ENCODE assay signal across 1 cellular context in the genomic region with DNA sequence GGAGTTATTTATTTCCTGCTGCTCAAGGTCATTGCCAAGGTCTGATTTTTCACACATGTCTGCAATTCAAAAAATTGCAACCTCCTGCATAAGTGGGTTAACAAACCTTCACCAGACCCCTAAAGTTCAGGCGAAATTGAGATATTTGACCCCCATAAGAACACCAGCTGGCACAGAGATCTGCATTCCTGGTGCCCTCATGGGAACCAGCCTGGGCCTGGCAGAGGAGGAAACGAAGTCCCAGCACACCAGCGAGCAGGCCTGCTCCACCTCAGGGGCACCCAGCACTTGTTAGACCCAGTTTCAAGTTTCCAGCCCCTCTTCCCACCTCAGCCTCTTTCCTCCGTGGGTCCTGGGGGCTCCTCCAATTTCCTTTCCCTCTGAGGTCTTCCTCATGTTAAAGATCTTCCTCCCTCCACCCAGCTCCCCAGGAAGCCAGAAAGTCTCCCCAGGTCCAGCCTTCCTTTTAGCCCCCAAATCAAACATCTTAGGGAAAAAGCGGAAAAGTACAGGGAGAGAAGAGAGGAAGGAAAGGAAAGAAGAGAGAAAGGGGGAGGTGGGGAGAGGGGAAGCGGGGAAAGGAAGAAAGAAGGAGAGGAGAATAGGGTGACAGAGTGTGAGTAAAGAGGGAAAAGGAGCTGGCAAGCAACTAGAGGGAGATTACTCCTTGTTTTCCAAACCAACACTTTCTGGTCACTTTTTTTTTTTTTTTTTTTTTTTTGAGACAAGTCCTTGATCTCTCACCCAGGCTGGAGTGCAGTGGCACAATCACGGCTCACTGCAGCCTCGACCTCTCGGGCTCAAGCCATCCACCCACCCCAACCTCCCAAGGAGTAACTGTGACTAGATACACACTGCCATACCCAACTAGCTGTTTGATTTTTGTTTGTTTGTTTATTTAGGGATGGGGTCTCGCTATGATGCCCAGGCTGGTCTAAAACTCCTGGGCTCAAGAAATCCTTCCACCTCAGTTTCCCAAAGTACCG.
TF ChIP-seq lines count a peak whose summit lies in the region.

No MANE protein-coding gene starts in this region.

TF ChIP-seq in HepG2, 621 proteins besides CTCF, POLR2A, EP300 and RAD21 (continued from another document and continues in another):
- TF ChIP-seq, protein P1, sequence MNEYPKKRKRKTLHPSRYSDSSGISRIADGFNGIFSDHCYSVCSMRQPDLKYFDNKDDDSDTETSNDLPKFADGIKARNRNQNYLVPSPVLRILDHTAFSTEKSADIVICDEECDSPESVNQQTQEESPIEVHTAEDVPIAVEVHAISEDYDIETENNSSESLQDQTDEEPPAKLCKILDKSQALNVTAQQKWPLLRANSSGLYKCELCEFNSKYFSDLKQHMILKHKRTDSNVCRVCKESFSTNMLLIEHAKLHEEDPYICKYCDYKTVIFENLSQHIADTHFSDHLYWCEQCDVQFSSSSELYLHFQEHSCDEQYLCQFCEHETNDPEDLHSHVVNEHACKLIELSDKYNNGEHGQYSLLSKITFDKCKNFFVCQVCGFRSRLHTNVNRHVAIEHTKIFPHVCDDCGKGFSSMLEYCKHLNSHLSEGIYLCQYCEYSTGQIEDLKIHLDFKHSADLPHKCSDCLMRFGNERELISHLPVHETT (CRISPR knock-in tag; conservative IDR thresholded peaks at IDR 0.05), result 0 out of 2 replicates have a peak, but pooled peaks have one; percentile 23
- TF ChIP-seq, protein P2, sequence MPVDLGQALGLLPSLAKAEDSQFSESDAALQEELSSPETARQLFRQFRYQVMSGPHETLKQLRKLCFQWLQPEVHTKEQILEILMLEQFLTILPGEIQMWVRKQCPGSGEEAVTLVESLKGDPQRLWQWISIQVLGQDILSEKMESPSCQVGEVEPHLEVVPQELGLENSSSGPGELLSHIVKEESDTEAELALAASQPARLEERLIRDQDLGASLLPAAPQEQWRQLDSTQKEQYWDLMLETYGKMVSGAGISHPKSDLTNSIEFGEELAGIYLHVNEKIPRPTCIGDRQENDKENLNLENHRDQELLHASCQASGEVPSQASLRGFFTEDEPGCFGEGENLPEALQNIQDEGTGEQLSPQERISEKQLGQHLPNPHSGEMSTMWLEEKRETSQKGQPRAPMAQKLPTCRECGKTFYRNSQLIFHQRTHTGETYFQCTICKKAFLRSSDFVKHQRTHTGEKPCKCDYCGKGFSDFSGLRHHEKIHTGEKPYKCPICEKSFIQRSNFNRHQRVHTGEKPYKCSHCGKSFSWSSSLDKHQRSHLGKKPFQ (CRISPR knock-in tag; IDR thresholded peaks at IDR 0.05; ENCODE audit: insufficient replicate concordance), result peak; percentile 47
- TF ChIP-seq ZNF879 (CRISPR knock-in tag; IDR thresholded peaks at IDR 0.05) (no peak), ZNF205 (CRISPR knock-in tag; IDR thresholded peaks at IDR 0.05) (no peak), TEAD2 (CRISPR knock-in tag; IDR thresholded peaks at IDR 0.05) (no peak), ZNF232 (CRISPR knock-in tag; IDR thresholded peaks at IDR 0.05; ENCODE audit: borderline replicate concordance) (0 out of 2 replicates have a peak, but pooled peaks have one; percentile 33), CEBPG (CRISPR knock-in tag; IDR thresholded peaks at IDR 0.05) (no peak), ZNF317 (CRISPR knock-in tag; IDR thresholded peaks at IDR 0.05) (no peak), HNF4A (CRISPR knock-in tag; IDR thresholded peaks at IDR 0.05) (peak; percentile 44; the same call in 1 of the 2 replicates), PHF21A (CRISPR knock-in tag; IDR thresholded peaks at IDR 0.05) (no peak), CENPX (CRISPR knock-in tag; IDR thresholded peaks at IDR 0.05) (no peak), HNF4G (IDR thresholded peaks at IDR 0.05; ENCODE audit: borderline replicate concordance, low read depth, low read length) (peak; percentile 41; the same call in 1 of the 2 replicates), HNF4G (CRISPR knock-in tag; IDR thresholded peaks at IDR 0.05; ENCODE audit: borderline replicate concordance, low read depth) (no peak), PAX8 (CRISPR knock-in tag; IDR thresholded peaks at IDR 0.05; ENCODE audit: borderline replicate concordance) (0 out of 2 replicates have a peak, but pooled peaks have one; percentile 71), TCF7 (IDR thresholded peaks at IDR 0.05; ENCODE audit: low read depth) (no peak), HMGA1 (CRISPR knock-in tag; conservative IDR thresholded peaks at IDR 0.05) (no peak), SRSF4 (IDR thresholded peaks at IDR 0.05; ENCODE audit: low read depth, low read length, poor library complexity, severe bottlenecking) (no peak), ATM (IDR thresholded peaks at IDR 0.05; ENCODE audit: borderline replicate concordance) (no peak), ARID2 (CRISPR knock-in tag; IDR thresholded peaks at IDR 0.05; ENCODE audit: borderline replicate concordance) (no peak), PCBP2 (optimal IDR thresholded peaks at IDR 0.05; ENCODE audit: low read depth, low read length, poor library complexity, severe bottlenecking) (peak; percentile 79), ZNF230 (CRISPR knock-in tag; IDR thresholded peaks at IDR 0.05) (no peak), MED8 (CRISPR knock-in tag; IDR thresholded peaks at IDR 0.05; ENCODE audit: insufficient replicate concordance) (no peak), ZFY (CRISPR knock-in tag; IDR thresholded peaks at IDR 0.05) (no peak; the same call in 1 of the 2 replicates), MAFK (conservative IDR thresholded peaks at IDR 0.05 in 1 of 2, IDR thresholded peaks at IDR 0.05 in 1 of 2; ENCODE audit: low read length in 2 of 2) (no peak), KMT2B (CRISPR knock-in tag; IDR thresholded peaks at IDR 0.05) (0 out of 2 replicates have a peak, but pooled peaks have one; percentile 37), ZNF460 (CRISPR knock-in tag; IDR thresholded peaks at IDR 0.05; ENCODE audit: borderline replicate concordance) (no peak), RBFOX2 (IDR thresholded peaks at IDR 0.05; ENCODE audit: low read depth, low read length) (no peak), MTA3 (CRISPR knock-in tag; IDR thresholded peaks at IDR 0.05) (no peak), THYN1 (CRISPR knock-in tag; IDR thresholded peaks at IDR 0.05; ENCODE audit: borderline replicate concordance, low read depth) (no peak), PAWR (CRISPR knock-in tag; IDR thresholded peaks at IDR 0.05; ENCODE audit: borderline replicate concordance) (no peak)
- TF ChIP-seq, protein P3, sequence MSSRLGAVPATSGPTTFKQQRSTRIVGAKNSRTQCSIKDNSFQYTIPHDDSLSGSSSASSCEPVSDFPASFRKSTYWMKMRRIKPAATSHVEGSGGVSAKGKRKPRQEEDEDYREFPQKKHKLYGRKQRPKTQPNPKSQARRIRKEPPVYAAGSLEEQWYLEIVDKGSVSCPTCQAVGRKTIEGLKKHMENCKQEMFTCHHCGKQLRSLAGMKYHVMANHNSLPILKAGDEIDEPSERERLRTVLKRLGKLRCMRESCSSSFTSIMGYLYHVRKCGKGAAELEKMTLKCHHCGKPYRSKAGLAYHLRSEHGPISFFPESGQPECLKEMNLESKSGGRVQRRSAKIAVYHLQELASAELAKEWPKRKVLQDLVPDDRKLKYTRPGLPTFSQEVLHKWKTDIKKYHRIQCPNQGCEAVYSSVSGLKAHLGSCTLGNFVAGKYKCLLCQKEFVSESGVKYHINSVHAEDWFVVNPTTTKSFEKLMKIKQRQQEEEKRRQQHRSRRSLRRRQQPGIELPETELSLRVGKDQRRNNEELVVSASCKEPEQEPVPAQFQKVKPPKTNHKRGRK (CRISPR knock-in tag; IDR thresholded peaks at IDR 0.05), result peak; percentile 81; the same call in 1 of the 2 replicates
- TF ChIP-seq, protein P4, sequence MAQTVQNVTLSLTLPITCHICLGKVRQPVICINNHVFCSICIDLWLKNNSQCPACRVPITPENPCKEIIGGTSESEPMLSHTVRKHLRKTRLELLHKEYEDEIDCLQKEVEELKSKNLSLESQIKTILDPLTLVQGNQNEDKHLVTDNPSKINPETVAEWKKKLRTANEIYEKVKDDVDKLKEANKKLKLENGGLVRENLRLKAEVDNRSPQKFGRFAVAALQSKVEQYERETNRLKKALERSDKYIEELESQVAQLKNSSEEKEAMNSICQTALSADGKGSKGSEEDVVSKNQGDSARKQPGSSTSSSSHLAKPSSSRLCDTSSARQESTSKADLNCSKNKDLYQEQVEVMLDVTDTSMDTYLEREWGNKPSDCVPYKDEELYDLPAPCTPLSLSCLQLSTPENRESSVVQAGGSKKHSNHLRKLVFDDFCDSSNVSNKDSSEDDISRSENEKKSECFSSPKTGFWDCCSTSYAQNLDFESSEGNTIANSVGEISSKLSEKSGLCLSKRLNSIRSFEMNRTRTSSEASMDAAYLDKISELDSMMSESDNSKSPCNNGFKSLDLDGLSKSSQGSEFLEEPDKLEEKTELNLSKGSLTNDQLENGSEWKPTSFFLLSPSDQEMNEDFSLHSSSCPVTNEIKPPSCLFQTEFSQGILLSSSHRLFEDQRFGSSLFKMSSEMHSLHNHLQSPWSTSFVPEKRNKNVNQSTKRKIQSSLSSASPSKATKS (CRISPR knock-in tag; IDR thresholded peaks at IDR 0.05), result no peak
- TF ChIP-seq, protein P5, sequence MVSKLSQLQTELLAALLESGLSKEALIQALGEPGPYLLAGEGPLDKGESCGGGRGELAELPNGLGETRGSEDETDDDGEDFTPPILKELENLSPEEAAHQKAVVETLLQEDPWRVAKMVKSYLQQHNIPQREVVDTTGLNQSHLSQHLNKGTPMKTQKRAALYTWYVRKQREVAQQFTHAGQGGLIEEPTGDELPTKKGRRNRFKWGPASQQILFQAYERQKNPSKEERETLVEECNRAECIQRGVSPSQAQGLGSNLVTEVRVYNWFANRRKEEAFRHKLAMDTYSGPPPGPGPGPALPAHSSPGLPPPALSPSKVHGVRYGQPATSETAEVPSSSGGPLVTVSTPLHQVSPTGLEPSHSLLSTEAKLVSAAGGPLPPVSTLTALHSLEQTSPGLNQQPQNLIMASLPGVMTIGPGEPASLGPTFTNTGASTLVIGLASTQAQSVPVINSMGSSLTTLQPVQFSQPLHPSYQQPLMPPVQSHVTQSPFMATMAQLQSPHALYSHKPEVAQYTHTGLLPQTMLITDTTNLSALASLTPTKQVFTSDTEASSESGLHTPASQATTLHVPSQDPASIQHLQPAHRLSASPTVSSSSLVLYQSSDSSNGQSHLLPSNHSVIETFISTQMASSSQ (IDR thresholded peaks at IDR 0.05; ENCODE audit: low read depth), result no peak
- TF ChIP-seq, protein P5 (CRISPR knock-in tag; IDR thresholded peaks at IDR 0.05; ENCODE audit: borderline replicate concordance), result no peak
- TF ChIP-seq, protein P6, sequence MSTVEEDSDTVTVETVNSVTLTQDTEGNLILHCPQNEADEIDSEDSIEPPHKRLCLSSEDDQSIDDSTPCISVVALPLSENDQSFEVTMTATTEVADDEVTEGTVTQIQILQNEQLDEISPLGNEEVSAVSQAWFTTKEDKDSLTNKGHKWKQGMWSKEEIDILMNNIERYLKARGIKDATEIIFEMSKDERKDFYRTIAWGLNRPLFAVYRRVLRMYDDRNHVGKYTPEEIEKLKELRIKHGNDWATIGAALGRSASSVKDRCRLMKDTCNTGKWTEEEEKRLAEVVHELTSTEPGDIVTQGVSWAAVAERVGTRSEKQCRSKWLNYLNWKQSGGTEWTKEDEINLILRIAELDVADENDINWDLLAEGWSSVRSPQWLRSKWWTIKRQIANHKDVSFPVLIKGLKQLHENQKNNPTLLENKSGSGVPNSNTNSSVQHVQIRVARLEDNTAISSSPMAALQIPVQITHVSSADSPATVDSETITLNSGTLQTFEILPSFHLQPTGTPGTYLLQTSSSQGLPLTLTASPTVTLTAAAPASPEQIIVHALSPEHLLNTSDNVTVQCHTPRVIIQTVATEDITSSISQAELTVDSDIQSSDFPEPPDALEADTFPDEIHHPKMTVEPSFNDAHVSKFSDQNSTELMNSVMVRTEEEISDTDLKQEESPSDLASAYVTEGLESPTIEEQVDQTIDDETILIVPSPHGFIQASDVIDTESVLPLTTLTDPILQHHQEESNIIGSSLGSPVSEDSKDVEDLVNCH (CRISPR knock-in tag; IDR thresholded peaks at IDR 0.05), result no peak
- TF ChIP-seq, protein P7, sequence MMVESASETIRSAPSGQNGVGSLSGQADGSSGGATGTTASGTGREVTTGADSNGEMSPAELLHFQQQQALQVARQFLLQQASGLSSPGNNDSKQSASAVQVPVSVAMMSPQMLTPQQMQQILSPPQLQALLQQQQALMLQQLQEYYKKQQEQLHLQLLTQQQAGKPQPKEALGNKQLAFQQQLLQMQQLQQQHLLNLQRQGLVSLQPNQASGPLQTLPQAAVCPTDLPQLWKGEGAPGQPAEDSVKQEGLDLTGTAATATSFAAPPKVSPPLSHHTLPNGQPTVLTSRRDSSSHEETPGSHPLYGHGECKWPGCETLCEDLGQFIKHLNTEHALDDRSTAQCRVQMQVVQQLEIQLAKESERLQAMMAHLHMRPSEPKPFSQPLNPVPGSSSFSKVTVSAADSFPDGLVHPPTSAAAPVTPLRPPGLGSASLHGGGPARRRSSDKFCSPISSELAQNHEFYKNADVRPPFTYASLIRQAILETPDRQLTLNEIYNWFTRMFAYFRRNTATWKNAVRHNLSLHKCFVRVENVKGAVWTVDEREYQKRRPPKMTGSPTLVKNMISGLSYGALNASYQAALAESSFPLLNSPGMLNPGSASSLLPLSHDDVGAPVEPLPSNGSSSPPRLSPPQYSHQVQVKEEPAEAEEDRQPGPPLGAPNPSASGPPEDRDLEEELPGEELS (CRISPR knock-in tag; IDR thresholded peaks at IDR 0.05), result peak; percentile 69; the same call in 1 of the 2 replicates
- TF ChIP-seq, protein P8, sequence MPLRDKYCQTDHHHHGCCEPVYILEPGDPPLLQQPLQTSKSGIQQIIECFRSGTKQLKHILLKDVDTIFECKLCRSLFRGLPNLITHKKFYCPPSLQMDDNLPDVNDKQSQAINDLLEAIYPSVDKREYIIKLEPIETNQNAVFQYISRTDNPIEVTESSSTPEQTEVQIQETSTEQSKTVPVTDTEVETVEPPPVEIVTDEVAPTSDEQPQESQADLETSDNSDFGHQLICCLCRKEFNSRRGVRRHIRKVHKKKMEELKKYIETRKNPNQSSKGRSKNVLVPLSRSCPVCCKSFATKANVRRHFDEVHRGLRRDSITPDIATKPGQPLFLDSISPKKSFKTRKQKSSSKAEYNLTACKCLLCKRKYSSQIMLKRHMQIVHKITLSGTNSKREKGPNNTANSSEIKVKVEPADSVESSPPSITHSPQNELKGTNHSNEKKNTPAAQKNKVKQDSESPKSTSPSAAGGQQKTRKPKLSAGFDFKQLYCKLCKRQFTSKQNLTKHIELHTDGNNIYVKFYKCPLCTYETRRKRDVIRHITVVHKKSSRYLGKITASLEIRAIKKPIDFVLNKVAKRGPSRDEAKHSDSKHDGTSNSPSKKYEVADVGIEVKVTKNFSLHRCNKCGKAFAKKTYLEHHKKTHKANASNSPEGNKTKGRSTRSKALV (CRISPR knock-in tag; IDR thresholded peaks at IDR 0.05), result 0 out of 2 replicates have a peak, but pooled peaks have one; percentile 5
